Comparison of ENCODE assay signal across 21 cellular contexts in genomic region chr17:56761387-56761786, GRCh38.
"Had no signal": no experiment of that assay in that cellular context is flagged by ENCODE, and none has a peak within 500 bp of the region (broad histone marks: within the 10 kb centered on the region; RNA-seq: fewer than 3 reads in every experiment).

No MANE protein-coding gene starts in this region.

- H3K4me3 Mint-ChIP-seq: activated naive CD4-positive, alpha-beta T cell treated with anti-CD3 and anti-CD28 coated beads, Interleukin-2, amount 50 U/mL, for 24 hours; naive thymus-derived CD4-positive, alpha-beta T cell; neural crest cell; T-helper 1 cell treated with Interleukin-12 subunit alpha and Interleukin-12 subunit beta and Interleukin-4 antibody, amounts not matched to agents 30 μg/mL and 1 μg/mL, for 36 hours; WTC11 had no signal

- H3K36me3 Mint-ChIP-seq: activated naive CD4-positive, alpha-beta T cell treated with anti-CD3 and anti-CD28 coated beads, Interleukin-2, amount 50 U/mL, for 24 hours; WTC11 had no signal

- H3K4me1 Mint-ChIP-seq: WTC11 had no signal

- DNase-seq: activated CD4-positive, alpha-beta T cell treated with anti-CD3 and anti-CD28 coated beads, Interleukin-2, amount 50 U/mL, for 1 hour; activated gamma-delta T cell; central memory CD4-positive, alpha-beta T cell; dermis blood vessel endothelial cell; effector CD8-positive, alpha-beta T cell; gastrocnemius medialis; hippocampal formation; kidney glomerular epithelial cell; left ventricle myocardium inferior; naive thymus-derived CD4-positive, alpha-beta T cell; occipital lobe; stimulated activated CD4-positive, alpha-beta T cell treated with anti-CD3 and anti-CD28 coated beads, Interleukin-15, amount 100 ng/mL, for 24 hours; stimulated activated CD4-positive, alpha-beta T cell treated with anti-CD3 and anti-CD28 coated beads, Interleukin-4, amount 100 ng/mL, for 1 hour; stomach; T1000; transverse colon had no signal

- H3K27ac Mint-ChIP-seq: activated naive CD4-positive, alpha-beta T cell treated with anti-CD3 and anti-CD28 coated beads, Interleukin-2, amount 50 U/mL, for 24 hours; T-helper 1 cell treated with Interleukin-12 subunit alpha and Interleukin-12 subunit beta and Interleukin-4 antibody, amounts not matched to agents 30 μg/mL and 1 μg/mL, for 36 hours; WTC11 had no signal

- H3K9me3 Mint-ChIP-seq: activated naive CD4-positive, alpha-beta T cell treated with anti-CD3 and anti-CD28 coated beads, Interleukin-2, amount 50 U/mL, for 24 hours; neural crest cell; T-helper 1 cell treated with Interleukin-12 subunit alpha and Interleukin-12 subunit beta and Interleukin-4 antibody, amounts not matched to agents 30 μg/mL and 1 μg/mL, for 36 hours had no signal

- H3K27me3 Mint-ChIP-seq: activated naive CD4-positive, alpha-beta T cell treated with anti-CD3 and anti-CD28 coated beads, Interleukin-2, amount 50 U/mL, for 24 hours had no signal

- ATAC-seq: gastrocnemius medialis; naive thymus-derived CD4-positive, alpha-beta T cell; sciatic nerve; WTC11 had no signal
